ENCODE assay signal across 10 cellular contexts in genomic region chr15:57118013-57118799, GRCh38.
DNase-seq lines count a peak whose midpoint lies in the region; ATAC-seq, FAIRE-seq and TF ChIP-seq lines count a peak whose summit lies in the region.
"Had no signal": no experiment of that assay in that cellular context is flagged by ENCODE, and none has a peak within 500 bp of the region (broad histone marks: within the 10 kb centered on the region; RNA-seq: fewer than 3 reads in every experiment).

No MANE protein-coding gene starts in this region.

- no peak for TF ChIP-seq CTCF in K562 (IDR thresholded peaks at IDR 0.05 in 2 of 3, conservative IDR thresholded peaks at IDR 0.05 in 1 of 3; ENCODE audit: insufficient read depth in 2 of 3, low read depth in 1 of 3, low read length in 3 of 3)

- H3K9me3 ChIP-seq in HUES64 (ENCODE audit: insufficient read depth, low read depth, low read length) (no peaks in the 10 kb centered on the region), K562 (replicated peaks; ENCODE audit: control insufficient read depth, insufficient read depth, low read depth, low read length) (no peaks in the 10 kb centered on the region)
- H3K9me3 ChIP-seq: tibial nerve had no signal

- H4K20me1 ChIP-seq in K562 (replicated peaks; ENCODE audit: control insufficient read depth, insufficient read depth, low read length): no peaks in the 10 kb centered on the region

- ATAC-seq in K562 (no peak), GM21515 (IDR thresholded peaks at IDR 0.05; ENCODE audit: unreplicated experiment) (no peak), GM19023 (IDR thresholded peaks at IDR 0.05; ENCODE audit: unreplicated experiment) (no peak)

- H3K79me2 ChIP-seq in K562 (ENCODE audit: control insufficient read depth, insufficient read depth, low read length): no peaks in the 10 kb centered on the region; the same call in 2 of the 3 replicates

- WGBS in HUES64: 65% methylated on average over 2 of the region's 2 CpGs
- WGBS in K562 (ENCODE audit: insufficient coverage, low coverage, missing lambda C conversion rate): 51% methylated on average over 2 of the region's 2 CpGs

- CTCF ChIA-PET in K562 (lab: Yijun Ruan, JAX; ENCODE audit: low intra/inter-chr PET ratio): no interaction called here

- no TSS peak for BruUV-seq in K562 (replicated peaks; lab: Mats Ljungman, UMichigan)

- H3K4me3 ChIP-seq in HUES64 (ENCODE audit: low read length): no peak overlapping the region
- H3K4me3 ChIP-seq in K562: no peak overlapping the region
- H3K4me3 ChIP-seq: tibial nerve had no signal

- no peak for TF ChIP-seq EP300 in K562 (IDR thresholded peaks at IDR 0.05; ENCODE audit: low read length)

- H3K36me3 ChIP-seq in HUES64 (ENCODE audit: insufficient read depth, low read length) (no peaks in the 10 kb centered on the region), K562 (ENCODE audit: control insufficient read depth, insufficient read depth, low read length) (no peaks in the 10 kb centered on the region; the same call in 2 of the 3 replicates)
- H3K36me3 ChIP-seq: tibial nerve had no signal

- intact Hi-C loops in K562 (cut with micrococcal nuclease): no loop called here

- no peaks in the 10 kb centered on the region for H3K9me1 ChIP-seq in K562 (ENCODE audit: control insufficient read depth, insufficient read depth, low read length)

- DNase-seq in COLO829 (ENCODE audit: low spot score) (peak; percentile 53), K562 (ENCODE audit: extremely low read depth in 1 of 4, low spot score in 3 of 4) (no peak), lung microvascular endothelial cell (ENCODE audit: low read depth in 2 of 2) (peak; percentile 58 to 67), LoVo (ENCODE audit: low spot score) (no peak), occipital lobe (lab: John Stamatoyannopoulos, UW) (no peak)
- DNase-seq: DMS 273 treated with DMSO at 0.1 percent for 48 hours had no signal

- POLR2A ChIA-PET in K562 (lab: Yijun Ruan, JAX): interaction anchor here (0.7 to 1.3 kb wide), 5 partner anchors 10 to 198 kb away, joined by 3 to 6 read pairs (median 3); no protein-coding TSS in a partner anchor

- H3K4me2 ChIP-seq in K562 (ENCODE audit: insufficient read depth, low read length): no peak overlapping the region

- in situ Hi-C loops in K562 (cut with MboI): no loop called here

- no peak for FAIRE-seq in K562 (lab: Jason Lieb, UNC)

- 0 out of 2 replicates have a peak overlapping the region, but pooled peaks have one; percentile 0 for H3K9ac ChIP-seq in HUES64 (ENCODE audit: low read depth, low read length)
- no peak overlapping the region for H3K9ac ChIP-seq in K562 (ENCODE audit: insufficient read depth in 1 of 2, low read depth in 2 of 2, low read length in 2 of 2)

- no peak for TF ChIP-seq POLR2A in K562 (conservative IDR thresholded peaks at IDR 0.05)

- H3K27ac ChIP-seq in HUES64 (ENCODE audit: low read depth, low read length) (peak overlapping the region; percentile 12; the same call in 1 of the 2 replicates), K562 (ENCODE audit: extremely low read depth, low read depth, low read length) (no peak overlapping the region)
- H3K27ac ChIP-seq: tibial nerve had no signal

- H2AFZ ChIP-seq in K562 (ENCODE audit: low read depth, low read length): no peak overlapping the region

- H3K4me1 ChIP-seq in HUES64 (ENCODE audit: insufficient read depth, low read length) (peaks cover 52% of the 10 kb centered on the region), K562 (replicated peaks in 1 of 2; ENCODE audit: control insufficient read depth in 2 of 2, insufficient read depth in 2 of 2, low read length in 2 of 2) (no peaks in the 10 kb centered on the region; a peak in 1 of 5 replicates)

- H3K27me3 ChIP-seq in HUES64 (ENCODE audit: insufficient read depth, low read length) (no peaks in the 10 kb centered on the region), K562 (ENCODE audit: control insufficient read depth in 2 of 2, insufficient read depth in 2 of 2, low read length in 2 of 2) (no peaks in the 10 kb centered on the region)
- H3K27me3 ChIP-seq: tibial nerve had no signal

- TF ChIP-seq RAD21 in K562 (CRISPR knock-in tag; conservative IDR thresholded peaks at IDR 0.05 in 1 of 2, IDR thresholded peaks at IDR 0.05 in 1 of 2): no peak

TF ChIP-seq in K562, 482 proteins besides CTCF, POLR2A, EP300 and RAD21:
- TF ChIP-seq POLR3G (IDR thresholded peaks at IDR 0.05; ENCODE audit: extremely low read depth, insufficient read length, insufficient replicate concordance) (no peak), PHTF2 (CRISPR knock-in tag; IDR thresholded peaks at IDR 0.05) (0 out of 2 replicates have a peak, but pooled peaks have one; percentile 17)

Comparison
In these comparisons a context has a peak if more than half of its experiments do, and no peak if none do; other contexts are left out.
1. DNase-seq: peak in COLO829 (single experiment) and lung microvascular endothelial cell (2 of 2); none in K562 (0 of 4), LoVo (single experiment) and occipital lobe (single experiment).